Comparison of ENCODE assay signal across 29 cellular contexts in genomic region chr17:2277430-2278170, GRCh38.
"Had no signal": no experiment of that assay in that cellular context is flagged by ENCODE, and none has a peak within 500 bp of the region (broad histone marks: within the 10 kb centered on the region; RNA-seq: fewer than 3 reads in every experiment).

No MANE protein-coding gene starts in this region.

- H3K4me1 ChIP-seq: Peyer's patch, SJSA1 had no signal

- H3K4me3 ChIP-seq: Peyer's patch, SJSA1 had no signal

- H3K27ac ChIP-seq: Peyer's patch, SJSA1 had no signal

- H3K27me3 Mint-ChIP-seq: activated CD4-positive, alpha-beta memory T cell treated with anti-CD3 and anti-CD28 coated beads for 36 hours; activated CD4-positive, alpha-beta T cell treated with anti-CD3 and anti-CD28 coated beads, Interleukin-2, amount 10 ng/mL, durations not matched to agents 24 days and 14 days; activated naive CD4-positive, alpha-beta T cell treated with anti-CD3 and anti-CD28 coated beads, Interleukin-2, amount 50 U/mL, for 24 hours; brain; central memory CD8-positive, alpha-beta T cell had no signal

- H3K9me3 Mint-ChIP-seq: activated CD4-positive, alpha-beta memory T cell treated with anti-CD3 and anti-CD28 coated beads for 36 hours; activated CD4-positive, alpha-beta T cell treated with anti-CD3 and anti-CD28 coated beads, Interleukin-2, amount 10 ng/mL, durations not matched to agents 24 days and 14 days; activated naive CD4-positive, alpha-beta T cell treated with anti-CD3 and anti-CD28 coated beads, Interleukin-2, amount 50 U/mL, for 24 hours; activated T-cell treated with anti-CD3 and anti-CD28 coated beads, Interleukin-2, amount 50 U/mL, for 4 hours; brain; central memory CD8-positive, alpha-beta T cell had no signal

- H3K9me3 ChIP-seq: Peyer's patch, SJSA1 had no signal

- DNase-seq: activated CD4-positive, alpha-beta memory T cell treated with anti-CD3 and anti-CD28 coated beads for 36 hours; activated CD4-positive, alpha-beta T cell treated with anti-CD3 and anti-CD28 coated beads, Interleukin-2, amount 10 ng/mL, durations not matched to agents 24 days and 14 days; activated CD8-positive, alpha-beta memory T cell treated with anti-CD3 and anti-CD28 coated beads, Interleukin-2, amount 50 U/mL, for 4 hours; activated effector memory CD4-positive, alpha-beta T cell treated with anti-CD3 and anti-CD28 coated beads, Interleukin-2, amount 50 U/mL, for 16 hours; activated naive CD4-positive, alpha-beta T cell treated with Interleukin-2 at 50 U/mL for 16 hours; activated T-cell treated with anti-CD3 and anti-CD28 coated beads for 4 hours; activated T-cell treated with anti-CD3 and anti-CD28 coated beads, Interleukin-2, amount 50 U/mL, for 4 hours; anterior cingulate cortex; NCI-H1092 treated with DMSO at 0.1 percent for 48 hours; NCI-H1417; NCI-H146; NCI-H187; NCI-H2029 treated with DMSO at 0.1 percent for 48 hours; NCI-H2107; NCI-H2171; NCI-H510A; NCI-H526; NCI-H748 treated with DMSO at 0.1 percent for 48 hours; NK-92 treated with Interleukin-12 subunit alpha and Interleukin-12 subunit beta, amount 100 ng/mL, for 24 hours; PC-3; Peyer's patch; RPMI8226; SHP77 treated with DMSO at 0.1 percent for 48 hours; T-helper 1 cell had no signal

- H3K27ac Mint-ChIP-seq: activated CD4-positive, alpha-beta memory T cell treated with anti-CD3 and anti-CD28 coated beads for 36 hours; activated naive CD4-positive, alpha-beta T cell treated with anti-CD3 and anti-CD28 coated beads, Interleukin-2, amount 50 U/mL, for 24 hours; brain had no signal

- H3K27me3 ChIP-seq: Peyer's patch, SJSA1 had no signal

- H3K4me3 Mint-ChIP-seq: activated CD4-positive, alpha-beta memory T cell treated with anti-CD3 and anti-CD28 coated beads for 36 hours; activated CD4-positive, alpha-beta T cell treated with anti-CD3 and anti-CD28 coated beads, Interleukin-2, amount 10 ng/mL, durations not matched to agents 24 days and 14 days; activated naive CD4-positive, alpha-beta T cell treated with anti-CD3 and anti-CD28 coated beads, Interleukin-2, amount 50 U/mL, for 24 hours; activated T-cell treated with anti-CD3 and anti-CD28 coated beads, Interleukin-2, amount 50 U/mL, for 4 hours; brain; central memory CD8-positive, alpha-beta T cell had no signal

- ATAC-seq: activated T-cell treated with anti-CD3 and anti-CD28 coated beads, Interleukin-2, amount 50 U/mL, for 4 hours; PC-3; SK-N-SH treated with all-trans-retinoic acid at 6 μM for 48 hours had no signal
